Comparison of ENCODE assay signal across 32 cellular contexts in the genomic region with DNA sequence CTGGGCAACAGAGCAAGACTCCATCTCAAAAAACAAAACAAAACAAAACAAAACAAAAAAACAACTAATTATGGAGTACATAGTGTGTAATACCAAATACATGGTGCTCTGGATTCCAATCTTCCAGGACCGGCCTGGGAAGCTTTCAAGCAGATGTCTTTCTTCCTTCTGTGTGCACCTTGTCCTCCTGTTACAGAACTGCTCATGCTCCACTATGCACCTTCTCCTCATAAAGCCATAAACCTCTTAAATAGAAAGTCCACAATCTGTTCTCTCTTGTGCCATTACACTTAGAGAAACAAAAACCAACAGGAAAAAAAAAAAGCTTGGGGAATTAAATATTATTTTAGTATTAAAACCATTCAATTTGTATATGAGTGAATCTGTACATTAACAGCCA.
"Had no signal": no experiment of that assay in that cellular context is flagged by ENCODE, and none has a peak within 500 bp of the region (broad histone marks: within the 10 kb centered on the region; RNA-seq: fewer than 3 reads in every experiment).

No MANE protein-coding gene starts in this region.

- H3K27me3 Mint-ChIP-seq: activated CD8-positive, alpha-beta T cell treated with anti-CD3 and anti-CD28 coated beads for 36 hours; activated naive CD4-positive, alpha-beta T cell treated with anti-CD3 and anti-CD28 coated beads, Interleukin-2, amount 50 U/mL, for 24 hours; activated naive CD8-positive, alpha-beta T cell treated with anti-CD3 and anti-CD28 coated beads, Interleukin-2, amount 50 U/mL, for 24 hours; brain; T-cell had no signal

- H3K4me1 ChIP-seq: ascending aorta, breast epithelium, colonic mucosa had no signal

- ATAC-seq: activated CD4-positive, CD25-positive, alpha-beta regulatory T cell treated with anti-CD3 and anti-CD28 coated beads, Interleukin-2, amount 50 U/mL, for 24 hours; activated CD8-positive, alpha-beta T cell treated with anti-CD3 and anti-CD28 coated beads for 36 hours; activated naive CD8-positive, alpha-beta T cell treated with anti-CD3 and anti-CD28 coated beads, Interleukin-2, amount 50 U/mL, for 24 hours; esophagus mucosa; T-cell had no signal

- H3K27ac ChIP-seq: ascending aorta, breast epithelium, cardiac muscle cell, colonic mucosa, WERI-Rb-1 had no signal

- H3K4me1 Mint-ChIP-seq: activated B cell treated with CpG ODN at 0.5 μM for 24 hours; activated naive CD4-positive, alpha-beta T cell treated with anti-CD3 and anti-CD28 coated beads, Interleukin-2, amount 50 U/mL, for 24 hours; activated naive CD8-positive, alpha-beta T cell treated with anti-CD3 and anti-CD28 coated beads for 36 hours; activated naive CD8-positive, alpha-beta T cell treated with anti-CD3 and anti-CD28 coated beads, Interleukin-2, amount 50 U/mL, for 24 hours; endodermal cell; T-cell had no signal

- H3K9me3 ChIP-seq: ascending aorta, breast epithelium, colonic mucosa had no signal

- H3K4me3 ChIP-seq: ascending aorta, breast epithelium, cardiac muscle cell, colonic mucosa had no signal

- H3K36me3 ChIP-seq: ascending aorta, breast epithelium, cardiac muscle cell, colonic mucosa had no signal

- DNase-seq: activated B cell treated with CpG ODN at 0.5 μM for 24 hours; activated CD4-positive, alpha-beta T cell treated with anti-CD3 and anti-CD28 coated beads for 48 hours; activated CD4-positive, alpha-beta T cell treated with anti-CD3 and anti-CD28 coated beads, Interleukin-2, amount 50 U/mL, for 1 hour; activated CD4-positive, alpha-beta T cell treated with anti-CD3 and anti-CD28 coated beads, Interleukin-2, amount 50 U/mL, for 48 hours; activated CD8-positive, alpha-beta memory T cell treated with anti-CD3 and anti-CD28 coated beads for 24 hours; activated CD8-positive, alpha-beta T cell treated with anti-CD3 and anti-CD28 coated beads for 36 hours; activated naive CD4-positive, alpha-beta T cell treated with anti-CD3 and anti-CD28 coated beads for 36 hours; activated naive CD8-positive, alpha-beta T cell treated with anti-CD3 and anti-CD28 coated beads for 36 hours; activated naive CD8-positive, alpha-beta T cell treated with anti-CD3 and anti-CD28 coated beads, Interleukin-2, amount 50 U/mL, for 24 hours; activated T-cell treated with anti-CD3 and anti-CD28 coated beads, Interleukin-2, amount 50 U/mL, for 1 hour; activated T-cell treated with anti-CD3 and anti-CD28 coated beads, Interleukin-2, amount 50 U/mL, for 48 hours; central memory CD4-positive, alpha-beta T cell; cerebellar nuclear complex; colonic mucosa; effector CD8-positive, alpha-beta T cell; endodermal cell; foreskin fibroblast; SW 1271; T-cell; T1000; WERI-Rb-1 had no signal

- H3K4me3 Mint-ChIP-seq: activated B cell treated with CpG ODN at 0.5 μM for 24 hours; activated CD8-positive, alpha-beta T cell treated with anti-CD3 and anti-CD28 coated beads for 36 hours; activated naive CD4-positive, alpha-beta T cell treated with anti-CD3 and anti-CD28 coated beads for 36 hours; activated naive CD4-positive, alpha-beta T cell treated with anti-CD3 and anti-CD28 coated beads, Interleukin-2, amount 50 U/mL, for 24 hours; activated naive CD8-positive, alpha-beta T cell treated with anti-CD3 and anti-CD28 coated beads for 36 hours; activated naive CD8-positive, alpha-beta T cell treated with anti-CD3 and anti-CD28 coated beads, Interleukin-2, amount 50 U/mL, for 24 hours; activated T-helper 1 cell treated with anti-CD3 and anti-CD28 coated beads, Interleukin-12 subunit alpha, Interleukin-12 subunit beta, Interleukin-2, Interleukin-4 antibody, amounts not matched to agents 30 ng/mL and 10 ng/mL and 1 ng/mL, durations not matched to agents 14 hours and 24 hours and 36 hours; brain; endodermal cell; T-cell; T-helper 1 cell treated with Interleukin-12 subunit alpha and Interleukin-12 subunit beta and Interleukin-4 antibody, amounts not matched to agents 30 μg/mL and 1 μg/mL, for 36 hours had no signal

- FAIRE-seq: frontal cortex had no signal

- H3K27ac Mint-ChIP-seq: activated B cell treated with CpG ODN at 0.5 μM for 24 hours; activated CD8-positive, alpha-beta T cell treated with anti-CD3 and anti-CD28 coated beads for 36 hours; activated naive CD4-positive, alpha-beta T cell treated with anti-CD3 and anti-CD28 coated beads for 36 hours; activated naive CD4-positive, alpha-beta T cell treated with anti-CD3 and anti-CD28 coated beads, Interleukin-2, amount 50 U/mL, for 24 hours; activated naive CD8-positive, alpha-beta T cell treated with anti-CD3 and anti-CD28 coated beads for 36 hours; activated naive CD8-positive, alpha-beta T cell treated with anti-CD3 and anti-CD28 coated beads, Interleukin-2, amount 50 U/mL, for 24 hours; activated T-helper 1 cell treated with anti-CD3 and anti-CD28 coated beads, Interleukin-12 subunit alpha, Interleukin-12 subunit beta, Interleukin-2, Interleukin-4 antibody, amounts not matched to agents 30 ng/mL and 10 ng/mL and 1 ng/mL, durations not matched to agents 14 hours and 24 hours and 36 hours; activated T-helper 2 cell treated with anti-CD3 and anti-CD28 coated beads, Interferon-gamma antibody, Interleukin-2, Interleukin-4, amounts not matched to agents 10 μg/mL and 5 μg/mL and 100 μg/mL, durations not matched to agents 14 hours and 24 hours and 36 hours; brain; endodermal cell; T-cell; T-helper 1 cell treated with Interleukin-12 subunit alpha and Interleukin-12 subunit beta and Interleukin-4 antibody, amounts not matched to agents 30 μg/mL and 1 μg/mL, for 36 hours had no signal

- H3K27me3 ChIP-seq: ascending aorta, breast epithelium, cardiac muscle cell, colonic mucosa had no signal

- H3K9me3 Mint-ChIP-seq: activated CD8-positive, alpha-beta T cell treated with anti-CD3 and anti-CD28 coated beads for 36 hours; activated naive CD4-positive, alpha-beta T cell treated with anti-CD3 and anti-CD28 coated beads for 36 hours; activated naive CD4-positive, alpha-beta T cell treated with anti-CD3 and anti-CD28 coated beads, Interleukin-2, amount 50 U/mL, for 24 hours; activated naive CD8-positive, alpha-beta T cell treated with anti-CD3 and anti-CD28 coated beads, Interleukin-2, amount 50 U/mL, for 24 hours; activated T-helper 1 cell treated with anti-CD3 and anti-CD28 coated beads, Interleukin-12 subunit alpha, Interleukin-12 subunit beta, Interleukin-2, Interleukin-4 antibody, amounts not matched to agents 30 ng/mL and 10 ng/mL and 1 ng/mL, durations not matched to agents 14 hours and 24 hours and 36 hours; activated T-helper 2 cell treated with anti-CD3 and anti-CD28 coated beads, Interferon-gamma antibody, Interleukin-2, Interleukin-4, amounts not matched to agents 10 μg/mL and 5 μg/mL and 100 μg/mL, durations not matched to agents 14 hours and 24 hours and 36 hours; T-cell; T-helper 1 cell treated with Interleukin-12 subunit alpha and Interleukin-12 subunit beta and Interleukin-4 antibody, amounts not matched to agents 30 μg/mL and 1 μg/mL, for 36 hours had no signal

- H3K36me3 Mint-ChIP-seq: activated naive CD4-positive, alpha-beta T cell treated with anti-CD3 and anti-CD28 coated beads, Interleukin-2, amount 50 U/mL, for 24 hours; activated naive CD8-positive, alpha-beta T cell treated with anti-CD3 and anti-CD28 coated beads for 36 hours; T-cell had no signal
